ENCODE assay signal across 8 cellular contexts in the genomic region with DNA sequence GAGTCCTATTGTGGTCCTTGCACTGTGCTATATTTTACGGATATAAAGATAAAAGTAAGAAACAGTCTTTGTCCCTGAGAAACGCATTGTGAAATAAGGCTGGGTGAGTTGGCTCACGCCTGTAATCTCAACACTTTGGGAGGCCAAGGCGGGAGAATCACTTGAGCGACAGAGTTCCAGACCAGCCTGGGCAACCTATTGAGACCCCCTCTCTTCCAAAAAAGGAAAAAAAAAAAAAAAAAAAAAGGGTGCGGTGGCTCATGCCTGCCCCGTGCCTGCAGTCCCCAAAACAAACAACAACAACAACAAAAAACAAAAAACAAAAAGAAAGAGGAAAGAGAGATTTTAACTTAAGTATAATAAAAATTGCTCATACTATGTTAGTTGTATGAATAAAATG. TPM values are rescaled to one million over a fixed set of nuclear protein-coding genes. Genes with fewer than 3 reads are reported as not detected.
DNase-seq lines count a peak whose midpoint lies in the region; ATAC-seq and TF ChIP-seq lines count a peak whose summit lies in the region.

No MANE protein-coding gene starts in this region.

- H3K27me3 ChIP-seq in psoas muscle (ENCODE audit: insufficient read depth in 3 of 3, low read length in 2 of 3): no peaks in the 10 kb centered on the region

- peaks cover 26% of the 10 kb centered on the region for H3K4me1 ChIP-seq in psoas muscle

- no peak for ATAC-seq in psoas muscle
- ATAC-seq in HG03175 (IDR thresholded peaks at IDR 0.05; ENCODE audit: unreplicated experiment): no peak

- DNase-seq in GM12864 (ENCODE audit: low read depth) (no peak), RKO (ENCODE audit: low spot score) (peak; percentile 19), epithelial cell of prostate (ENCODE audit: low read depth, low spot score) (no peak), psoas muscle (peak in 1 of 2 donors; percentile 55), amygdala (lab: John Stamatoyannopoulos, UW) (no peak), mesenteric fat pad (ENCODE audit: low spot score) (no peak), kidney glomerular epithelial cell (lab: John Stamatoyannopoulos, UW) (no peak)

- TF ChIP-seq CTCF in GM12864 (IDR thresholded peaks at IDR 0.05; ENCODE audit: low read depth, low read length, missing control alignments) (no peak), psoas muscle (IDR thresholded peaks at IDR 0.05) (no peak)

- no peaks in the 10 kb centered on the region for H3K9me3 ChIP-seq in psoas muscle

- H3K4me3 ChIP-seq in GM12864 (ENCODE audit: low read depth, low read length) (peak overlapping the region; percentile 89; the same call in 1 of the 2 replicates), psoas muscle (peak overlapping the region; percentile 95)

- intact Hi-C loops in psoas muscle (cut with DNase I): loop anchor here (5.0 to 10.0 kb wide), 3 partner anchors 293 to 436 kb away; no protein-coding TSS in a partner anchor

- no peaks in the 10 kb centered on the region for H3K36me3 ChIP-seq in psoas muscle (ENCODE audit: insufficient read depth in 1 of 2, low read depth in 1 of 2)

- H3K27ac ChIP-seq in epithelial cell of prostate: peak overlapping the region; percentile 84
- H3K27ac ChIP-seq in psoas muscle: peak overlapping the region; percentile 98

- 34 to 66% (median 49%) methylated on average over 7 of the region's 7 CpGs for WGBS in psoas muscle, 3 donors

RNA-seq across cellular contexts. Expression of gene FNDC3B, which starts 0.6 kb away (rescaled TPM):
- total RNA-seq in psoas muscle (100 to 1,000 TPM in 1 of 4 donors, 10 to 100 TPM in 3; 50.8 to 133 (median 74.1) TPM), mesenteric fat pad (258 TPM)
- polyA plus RNA-seq in psoas muscle: 10 to 100 TPM; 12.4 to 30.8 (median 19.4) TPM
